In the genomic region with DNA sequence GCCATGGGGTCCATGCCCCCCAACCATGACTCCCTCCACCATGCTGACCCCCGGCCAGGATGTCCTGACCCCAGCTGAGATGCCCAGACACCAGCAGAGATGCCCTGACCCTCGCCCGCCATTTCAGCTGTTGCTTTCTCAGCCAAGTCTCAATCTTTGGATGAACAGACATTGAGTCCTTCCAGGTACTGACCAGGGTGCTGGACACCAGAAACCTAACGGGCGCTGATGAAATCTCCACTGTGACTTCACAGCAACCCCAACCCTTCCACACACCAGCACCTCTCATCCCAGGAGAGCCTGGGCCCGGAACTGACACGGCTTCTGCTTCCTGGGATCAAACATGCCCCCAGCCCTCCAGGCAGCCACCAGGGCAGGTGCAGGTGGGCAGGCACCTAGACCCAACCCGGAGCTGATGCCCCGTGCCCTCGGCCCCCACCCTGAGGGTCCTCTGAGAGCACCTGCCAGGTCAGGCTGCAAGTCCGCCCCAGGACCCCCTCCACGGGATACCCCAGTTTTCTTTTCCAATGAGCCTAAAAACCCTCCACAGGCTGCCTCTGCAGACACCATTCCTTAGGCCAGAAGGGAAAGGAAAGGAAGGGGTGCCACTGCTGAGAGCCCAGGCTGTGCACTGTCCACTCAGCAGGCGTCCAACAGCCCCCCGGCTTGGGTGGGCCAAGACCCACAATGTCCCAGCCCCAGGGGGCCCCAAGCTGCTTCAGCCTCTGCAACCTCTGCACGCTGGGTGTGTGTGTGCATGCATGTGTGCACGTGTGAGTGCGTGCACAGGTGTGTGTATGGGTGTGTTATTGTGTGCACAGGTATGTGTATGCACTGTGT, we compare ENCODE assay signal across 1 cellular context.
TF ChIP-seq lines count a peak whose summit lies in the region.

No MANE protein-coding gene starts in this region.

TF ChIP-seq in H1, 55 proteins besides CTCF, POLR2A, EP300 and RAD21:
- TF ChIP-seq, protein P1, sequence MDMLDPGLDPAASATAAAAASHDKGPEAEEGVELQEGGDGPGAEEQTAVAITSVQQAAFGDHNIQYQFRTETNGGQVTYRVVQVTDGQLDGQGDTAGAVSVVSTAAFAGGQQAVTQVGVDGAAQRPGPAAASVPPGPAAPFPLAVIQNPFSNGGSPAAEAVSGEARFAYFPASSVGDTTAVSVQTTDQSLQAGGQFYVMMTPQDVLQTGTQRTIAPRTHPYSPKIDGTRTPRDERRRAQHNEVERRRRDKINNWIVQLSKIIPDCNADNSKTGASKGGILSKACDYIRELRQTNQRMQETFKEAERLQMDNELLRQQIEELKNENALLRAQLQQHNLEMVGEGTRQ (IDR thresholded peaks at IDR 0.05; ENCODE audit: low read length) = no peak
- TF ChIP-seq BCL11A (IDR thresholded peaks at IDR 0.05; ENCODE audit: low read depth in 2 of 2, low read length in 2 of 2) = no peak
